In the genomic region with DNA sequence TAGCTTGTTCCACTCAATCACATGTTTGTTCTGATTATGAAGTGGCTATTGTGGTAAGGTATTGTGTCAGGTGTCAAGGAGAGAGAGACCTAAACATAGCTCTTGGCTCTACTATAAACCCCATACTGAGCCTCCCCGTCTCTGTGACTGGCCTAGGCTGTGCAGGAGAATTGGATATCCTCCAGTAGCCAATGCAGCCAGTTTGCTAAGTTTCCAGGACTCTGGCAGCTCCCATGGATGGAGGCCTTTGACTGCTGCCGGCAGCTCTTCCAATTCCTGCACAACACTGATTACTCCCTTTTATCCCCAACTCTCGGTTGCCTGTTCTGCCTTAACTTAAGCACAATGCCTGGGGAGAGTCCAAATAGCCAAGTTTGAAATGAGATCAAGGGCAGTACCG, we compare ENCODE assay signal across 22 cellular contexts. TPM values are rescaled to one million over a fixed set of nuclear protein-coding genes. Genes with fewer than 3 reads are reported as not detected.
A peak's percentile ranks its signal among the peaks of the same experiment; 100 is the strongest.
DNase-seq lines count a peak whose midpoint lies in the region; ATAC-seq lines count a peak whose summit lies in the region.
"Had no signal": no experiment of that assay in that cellular context is flagged by ENCODE, and none has a peak within 500 bp of the region (broad histone marks: within the 10 kb centered on the region; RNA-seq: fewer than 3 reads in every experiment).

No MANE protein-coding gene starts in this region.

- DNase-seq in astrocyte of the hippocampus (ENCODE audit: low read depth, low spot score) (peak; percentile 41), Right ventricle myocardium superior (peak; percentile 52), midbrain (lab: John Stamatoyannopoulos, UW) (peak; percentile 46), DMS79 (lab: John Stamatoyannopoulos, UW) (no peak), NCI-H1048 (lab: John Stamatoyannopoulos, UW) (no peak)
- DNase-seq: activated CD4-positive, CD25-positive, alpha-beta regulatory T cell; AML-193; COR-L47; effector CD4-positive, alpha-beta T cell; MV-4-11; NCI-H69; OCI-M1; SJCRH30; stimulated activated CD4-positive, alpha-beta T cell treated with anti-CD3 and anti-CD28 coated beads, Interleukin-2, amount 100 ng/mL, for 48 hours had no signal

- H3K9ac ChIP-seq in stomach smooth muscle (ENCODE audit: low read length in 2 of 2) = peak overlapping the region in 1 of 2 donors; percentile 1

- no peaks in the 10 kb centered on the region for H3K9me3 ChIP-seq in stomach smooth muscle (ENCODE audit: control insufficient read depth in 2 of 2, low read length in 2 of 2)
- H3K9me3 ChIP-seq: SJCRH30 had no signal

- peaks cover 0 to 4% of the 10 kb centered on the region in 2 donors for H3K36me3 ChIP-seq in stomach smooth muscle (ENCODE audit: control insufficient read depth in 2 of 2, insufficient read depth in 2 of 2, low read length in 2 of 2)
- H3K36me3 ChIP-seq: cardiac muscle cell, SJCRH30 had no signal

- ATAC-seq in Right ventricle myocardium superior (ENCODE audit: poor library complexity) = peak; percentile 82
- ATAC-seq in GM18858 (IDR thresholded peaks at IDR 0.05; ENCODE audit: unreplicated experiment) = no peak

- peaks cover 8% of the 10 kb centered on the region for H3K4me1 ChIP-seq in stomach smooth muscle (ENCODE audit: control insufficient read depth, insufficient read depth, low read length)
- H3K4me1 ChIP-seq: SJCRH30 had no signal

- H3K27me3 ChIP-seq in stomach smooth muscle (ENCODE audit: control insufficient read depth in 1 of 2, insufficient read depth in 2 of 2, low read length in 2 of 2) = no peaks in the 10 kb centered on the region
- H3K27me3 ChIP-seq: cardiac muscle cell, hepatocyte, SJCRH30 had no signal

- peak overlapping the region; percentile 19 for H3K27ac ChIP-seq in stomach smooth muscle (ENCODE audit: low read length)
- H3K27ac ChIP-seq: cardiac muscle cell, hepatocyte, HL-60, SJCRH30, skin epidermis had no signal

- H3K4me3 ChIP-seq in stomach smooth muscle (ENCODE audit: low read length in 2 of 2) = peak overlapping the region in 1 of 2 donors; percentile 5
- H3K4me3 ChIP-seq: cardiac muscle cell, hepatocyte, SJCRH30, skin epidermis had no signal

- intact Hi-C loops in Right ventricle myocardium superior (cut with DNase I) = no loop called here

RNA-seq across cellular contexts. Expression of a gene that starts 59.3 kb away (rescaled TPM):
- 77.6 TPM for total RNA-seq in Right ventricle myocardium superior
- total RNA-seq: activated CD8-positive, alpha-beta memory T cell treated with anti-CD3 and anti-CD28 coated beads for 36 hours; activated T-helper 1 cell treated with anti-CD3 and anti-CD28 coated beads, Interleukin-12 subunit alpha, Interleukin-12 subunit beta, Interleukin-2, Interleukin-4 antibody, amounts not matched to agents 30 ng/mL and 10 ng/mL and 1 ng/mL, durations not matched to agents 14 hours and 24 hours and 36 hours had no signal

Comparison
In these comparisons a context has a peak if more than half of its experiments do, and no peak if none do; other contexts are left out.
1. DNase-seq: peak in astrocyte of the hippocampus (single experiment), Right ventricle myocardium superior (single experiment) and midbrain (single experiment); none in DMS79 (single experiment) and NCI-H1048 (single experiment).